In genomic region chr11:2750601-2751522, GRCh38 we compare ENCODE assay signal across 9 cellular contexts. TPM values are rescaled to one million over a fixed set of nuclear protein-coding genes. Genes with fewer than 3 reads are reported as not detected.
A peak's percentile ranks its signal among the peaks of the same experiment; 100 is the strongest.
DNase-seq lines count a peak whose midpoint lies in the region; ATAC-seq and TF ChIP-seq lines count a peak whose summit lies in the region.
"Had no signal": no experiment of that assay in that cellular context is flagged by ENCODE, and none has a peak within 500 bp of the region (broad histone marks: within the 10 kb centered on the region; RNA-seq: fewer than 3 reads in every experiment).

No MANE protein-coding gene starts in this region.

- TF ChIP-seq CTCF in HEK293 (tag by site-specific recombination; IDR thresholded peaks at IDR 0.05) (no peak), ovary (IDR thresholded peaks at IDR 0.05) (no peak)

- H3K27ac ChIP-seq in HEK293 (ENCODE audit: extremely low read depth, low read depth, low read length) (no peak overlapping the region), ovary (no peak overlapping the region)

- TF ChIP-seq POLR2A in ovary (IDR thresholded peaks at IDR 0.05) = no peak

- DNase-seq in NCI-H2107 (lab: John Stamatoyannopoulos, UW) (peak; percentile 19), cerebellar cortex (ENCODE audit: low spot score) (peak; percentile 15), ovary (peak in 3 of 5 donors; percentile 52 to 62 (median 60)), OCI-M2 (lab: John Stamatoyannopoulos, UW; ENCODE audit: unreplicated experiment) (no peak), SK-N-DZ (ENCODE audit: low spot score) (no peak)
- DNase-seq: T1000 had no signal

- ATAC-seq in HG02623 (IDR thresholded peaks at IDR 0.05; ENCODE audit: unreplicated experiment) = no peak

- H3K27me3 ChIP-seq in ovary = no peaks in the 10 kb centered on the region

- H3K36me3 ChIP-seq in HEK293 (ENCODE audit: control insufficient read depth in 2 of 2, insufficient read depth in 1 of 2, low read length in 2 of 2) = no peaks in the 10 kb centered on the region
- H3K36me3 ChIP-seq in ovary = no peaks in the 10 kb centered on the region
- H3K36me3 ChIP-seq: HAP-1 had no signal

- TF ChIP-seq EP300 in ovary (IDR thresholded peaks at IDR 0.05) = no peak

- H3K4me1 ChIP-seq in HEK293 (ENCODE audit: control insufficient read depth, insufficient read depth, low read length) (no peaks in the 10 kb centered on the region), ovary (ENCODE audit: insufficient read depth) (peaks cover 4% of the 10 kb centered on the region)
- H3K4me1 ChIP-seq: HAP-1 had no signal

- intact Hi-C loops in ovary (cut with DNase I) = no loop called here

- POLR2A ChIA-PET in HEK293 (lab: Yijun Ruan, JAX) = interaction anchor here (0.6 kb wide), 1 partner anchor 23 kb away, joined by 3 read pairs; no protein-coding TSS in a partner anchor

- H3K4me3 ChIP-seq in HEK293 (ENCODE audit: low read depth, low read length) (no peak overlapping the region), ovary (no peak overlapping the region)
- H3K4me3 ChIP-seq: HAP-1 had no signal

- no peaks in the 10 kb centered on the region for H3K9me3 ChIP-seq in HEK293 (ENCODE audit: control insufficient read depth, insufficient read depth, low read depth, low read length)
- H3K9me3 ChIP-seq in ovary = no peaks in the 10 kb centered on the region
- H3K9me3 ChIP-seq: HAP-1 had no signal

- CTCF ChIA-PET in HEK293 (lab: Yijun Ruan, JAX) = interaction anchor here (1.2 kb wide), 1 partner anchor 138 kb away, joined by 3 read pairs; no protein-coding TSS in a partner anchor

- 62 to 69% (median 67%) methylated on average over 25 of the region's 25 CpGs for WGBS in ovary, 3 donors

TF ChIP-seq in HEK293, 187 proteins besides CTCF, POLR2A, EP300 and RAD21:
- no peak for TF ChIP-seq TRIM28 (IDR thresholded peaks at IDR 0.05; ENCODE audit: borderline replicate concordance, low read length)
- TF ChIP-seq PRDM10 (tag by site-specific recombination; IDR thresholded peaks at IDR 0.05) = peak; percentile 85
- TF ChIP-seq ZNF26 (tag by site-specific recombination; IDR thresholded peaks at IDR 0.05) = no peak
- peak; percentile 39; the same call in 1 of the 2 replicates for TF ChIP-seq WT1 (tag by site-specific recombination; IDR thresholded peaks at IDR 0.05)
- peak; percentile 24; the same call in 1 of the 2 replicates for TF ChIP-seq ZIC2 (tag by site-specific recombination; IDR thresholded peaks at IDR 0.05)
- TF ChIP-seq IKZF3 (tag by site-specific recombination; IDR thresholded peaks at IDR 0.05) = peak; percentile 56; the same call in 1 of the 2 replicates
- 0 out of 2 replicates have a peak, but pooled peaks have one; percentile 18 for TF ChIP-seq ZNF335 (tag by site-specific recombination; conservative IDR thresholded peaks at IDR 0.05)
- TF ChIP-seq ZBTB8A (tag by site-specific recombination; IDR thresholded peaks at IDR 0.05) = peak; percentile 33; the same call in 1 of the 2 replicates
- no peak for TF ChIP-seq PRDM1 (tag by site-specific recombination; IDR thresholded peaks at IDR 0.05)
- 0 out of 2 replicates have a peak, but pooled peaks have one; percentile 19 for TF ChIP-seq PRDM4 (tag by site-specific recombination; IDR thresholded peaks at IDR 0.05)
- peak; percentile 46; the same call in 1 of the 2 replicates for TF ChIP-seq GLIS1 (tag by site-specific recombination; IDR thresholded peaks at IDR 0.05)
- TF ChIP-seq PRDM6 (tag by site-specific recombination; IDR thresholded peaks at IDR 0.05) = peak; percentile 78

RNA-seq across cellular contexts. Expression of gene KCNQ1OT1, which starts 51.1 kb away (rescaled TPM):
- total RNA-seq in ovary = 10 to 100 TPM in 1 of 7 donors, 1 to 10 TPM in 6; 3.9 to 11.5 (median 6.8) TPM
- under 1 TPM; 0.43 to 0.52 TPM for polyA plus RNA-seq in ovary
- 0.01 TPM in 2 replicates for polyA plus RNA-seq in SK-N-DZ (2014; cell fraction: cytosol; rRNA removed)
- polyA plus RNA-seq in SK-N-DZ (2014; cell fraction: nucleus; rRNA removed) = 0.49 TPM in 2 replicates

Comparison
In these comparisons a context has a peak if more than half of its experiments do, and no peak if none do; other contexts are left out.
1. DNase-seq: peak in NCI-H2107 (single experiment), cerebellar cortex (single experiment) and ovary (3 of 5); none in OCI-M2 (single experiment) and SK-N-DZ (single experiment).